Comparison of ENCODE assay signal across 8 cellular contexts in genomic region chr18:47175283-47175894, GRCh38. TPM values are rescaled to one million over a fixed set of nuclear protein-coding genes. Genes with fewer than 3 reads are reported as not detected.
DNase-seq lines count a peak whose midpoint lies in the region; ATAC-seq and TF ChIP-seq lines count a peak whose summit lies in the region.

No MANE protein-coding gene starts in this region.

- H3K36me3 ChIP-seq in brain microvascular endothelial cell (replicated peaks) (peaks cover 4% of the 10 kb centered on the region), lung (ENCODE audit: control insufficient read depth in 2 of 2, insufficient read depth in 2 of 2, low read length in 2 of 2) (no peaks in the 10 kb centered on the region)

- H3K27me3 ChIP-seq in brain microvascular endothelial cell (replicated peaks) (no peaks in the 10 kb centered on the region), lung (ENCODE audit: control insufficient read depth, insufficient read depth) (no peaks in the 10 kb centered on the region)

- peaks cover 5 to 22% of the 10 kb centered on the region in 2 donors for H3K4me1 ChIP-seq in lung (ENCODE audit: control insufficient read depth in 2 of 2, insufficient read depth in 2 of 2, low read length in 2 of 2)

- 3 to 7% methylated on average over 24 of the region's 24 CpGs for WGBS in lung, 2 donors

- peak in 2 of 3 experiments; percentile 43 to 61 for DNase-seq in NCI-H1417 (lab: John Stamatoyannopoulos, UW)
- DNase-seq in NCI-H1417 treated with DMSO at 0.1 percent for 48 hours (lab: John Stamatoyannopoulos, UW): no peak
- no peak for DNase-seq in brain microvascular endothelial cell
- no peak for DNase-seq in lung (ENCODE audit: low spot score)
- DNase-seq in CD1c-positive myeloid dendritic cell (ENCODE audit: extremely low spot score): no peak
- no peak for DNase-seq in stimulated activated CD4-positive, alpha-beta T cell treated with anti-CD3 and anti-CD28 coated beads, Interleukin-4, amount 100 ng/mL, for 4 hours
- no peak for DNase-seq in NCI-H2171 treated with DMSO at 0.1 percent for 48 hours (lab: John Stamatoyannopoulos, UW)

- ATAC-seq in HG03439 (IDR thresholded peaks at IDR 0.05; ENCODE audit: unreplicated experiment) (peak; percentile 25), lung (ENCODE audit: insufficient read depth, low FRiP score) (no peak)

- in situ Hi-C loops in brain microvascular endothelial cell (cut with HindIII; ENCODE audit: low pct_ligation_motif_present, low sequenced_read_pairs): no loop called here

- TF ChIP-seq CTCF in brain microvascular endothelial cell (IDR thresholded peaks at IDR 0.05; ENCODE audit: low read depth, low read length, missing control alignments) (no peak), lung (IDR thresholded peaks at IDR 0.05; ENCODE audit: control extremely low read depth, extremely low read depth) (no peak)

- no peaks in the 10 kb centered on the region for H3K9me3 ChIP-seq in lung (ENCODE audit: control insufficient read depth in 2 of 2, insufficient read depth in 1 of 2, low read length in 1 of 2)

- H3K27ac ChIP-seq in brain microvascular endothelial cell: peak overlapping the region; percentile 85
- H3K27ac ChIP-seq in lung (ENCODE audit: low read depth in 1 of 2, low read length in 1 of 2): peak overlapping the region; percentile 79 to 96

- peak overlapping the region; percentile 86 for H3K4me3 ChIP-seq in brain microvascular endothelial cell (ENCODE audit: low read depth, low read length)
- peak overlapping the region; percentile 84 for H3K4me3 ChIP-seq in lung

RNA-seq across cellular contexts. Expression of gene IER3IP1, which starts 0.8 kb away (rescaled TPM):
- total RNA-seq in lung: 10 to 100 TPM; 13.2 to 21.6 TPM
- 10 to 100 TPM; 14.9 to 20.5 TPM for polyA plus RNA-seq in lung

RNA-seq across cellular contexts. Expression of gene HDHD2, which starts 25.1 kb away (rescaled TPM):
- 10 to 100 TPM; 36.2 to 38.2 TPM for total RNA-seq in lung
- polyA plus RNA-seq in lung: 10 to 100 TPM; 16.7 to 24.0 TPM

Comparison
In these comparisons a context has a peak if more than half of its experiments do, and no peak if none do; other contexts are left out.
1. DNase-seq: peak in NCI-H1417 (2 of 3); none in NCI-H1417 treated with DMSO at 0.1 percent for 48 hours (single experiment), brain microvascular endothelial cell (single experiment), lung (single experiment), CD1c-positive myeloid dendritic cell (single experiment), stimulated activated CD4-positive, alpha-beta T cell treated with anti-CD3 and anti-CD28 coated beads, Interleukin-4, amount 100 ng/mL, for 4 hours (0 of 2) and NCI-H2171 treated with DMSO at 0.1 percent for 48 hours (single experiment).